ENCODE assay signal across 17 cellular contexts in genomic region chr9:20297646-20298084, GRCh38.
DNase-seq lines count a peak whose midpoint lies in the region; ATAC-seq and TF ChIP-seq lines count a peak whose summit lies in the region.
"Had no signal": no experiment of that assay in that cellular context is flagged by ENCODE, and none has a peak within 500 bp of the region (broad histone marks: within the 10 kb centered on the region; RNA-seq: fewer than 3 reads in every experiment).

No MANE protein-coding gene starts in this region.

- no peaks in the 10 kb centered on the region for H3K9me3 ChIP-seq in mammary epithelial cell (replicated peaks; ENCODE audit: insufficient read depth, low read length)
- no peaks in the 10 kb centered on the region for H3K9me3 ChIP-seq in sigmoid colon
- H3K9me3 ChIP-seq in PC-3 (ENCODE audit: low read length) = no peaks in the 10 kb centered on the region
- H3K9me3 ChIP-seq: heart right ventricle, lower lobe of right lung had no signal

- whole genome bisulfite sequencing in mammary epithelial cell (ENCODE audit: low coverage, missing lambda C conversion rate) = 37% methylated on average over 4 of the region's 6 CpGs
- WGBS in sigmoid colon, 2 donors = 65 to 74% methylated on average over 6 of the region's 6 CpGs

- TF ChIP-seq CTCF in mammary epithelial cell (conservative IDR thresholded peaks at IDR 0.05 in 1 of 2, IDR thresholded peaks at IDR 0.05 in 1 of 2; ENCODE audit: extremely low read depth in 1 of 2, insufficient read depth in 1 of 2, low read depth in 1 of 2, low read length in 2 of 2) = no peak
- no peak for TF ChIP-seq CTCF in sigmoid colon (IDR thresholded peaks at IDR 0.05)
- no peak for TF ChIP-seq CTCF in PC-3 (conservative IDR thresholded peaks at IDR 0.05; ENCODE audit: low read depth, low read length)

- BruUV-seq in mammary epithelial cell (replicated peaks; lab: Mats Ljungman, UMichigan) (no TSS peak), PC-3 (replicated peaks; lab: Mats Ljungman, UMichigan) (no TSS peak)

- CTCF ChIA-PET in mammary epithelial cell (lab: Charles Lee; ENCODE audit: low non-redundant PET) = no interaction called here
- CTCF ChIA-PET in PC-3 (lab: Charles Lee) = no interaction called here

- DNase-seq in EH (ENCODE audit: low read depth) (peak; percentile 91), mammary epithelial cell (peak; percentile 62), inferior parietal cortex (ENCODE audit: extremely low spot score) (peak; percentile 41), sigmoid colon (peak; percentile 91), foreskin melanocyte (no peak), PC-3 (no peak), DMS79 treated with DMSO at 0.1 percent for 48 hours (lab: John Stamatoyannopoulos, UW) (no peak), GM19238 (ENCODE audit: insufficient read length, low spot score) (no peak)
- DNase-seq: activated CD8-positive, alpha-beta memory T cell treated with anti-CD3 and anti-CD28 coated beads, Interleukin-2, amount 50 U/mL, for 4 hours; heart right ventricle; KG1; lower lobe of right lung; NCI-H187; NCI-H748 treated with DMSO at 0.1 percent for 48 hours; stimulated activated CD4-positive, alpha-beta T cell treated with anti-CD3 and anti-CD28 coated beads, Interleukin-2, amount 100 ng/mL, for 24 hours had no signal

- H3K36me3 ChIP-seq in mammary epithelial cell (ENCODE audit: insufficient read depth, low read length) (no peaks in the 10 kb centered on the region), sigmoid colon (no peaks in the 10 kb centered on the region), PC-3 (ENCODE audit: low read depth, low read length) (no peaks in the 10 kb centered on the region)
- H3K36me3 ChIP-seq: heart right ventricle, lower lobe of right lung had no signal

- H2AFZ ChIP-seq in mammary epithelial cell (ENCODE audit: low read depth, low read length) (peak overlapping the region; percentile 80), PC-3 (ENCODE audit: low read length) (no peak overlapping the region)

- no peak for ATAC-seq in PC-3
- ATAC-seq: stimulated activated memory B cell treated with anti-CD40 and anti-IgM and Interleukin-4, amounts not matched to agents 10 μg/mL and 1 μg/mL and 100 μg/mL, for 72 hours had no signal

- peaks cover 16% of the 10 kb centered on the region for H3K4me1 ChIP-seq in mammary epithelial cell (ENCODE audit: insufficient read depth, low read length)
- H3K4me1 ChIP-seq in sigmoid colon = peaks cover 0 to 57% (median 41%) of the 10 kb centered on the region in 4 donors
- no peaks in the 10 kb centered on the region for H3K4me1 ChIP-seq in PC-3 (ENCODE audit: insufficient read depth, low read length)
- H3K4me1 ChIP-seq: lower lobe of right lung had no signal

- H3K27me3 ChIP-seq in mammary epithelial cell (ENCODE audit: insufficient read depth, low read length) (no peaks in the 10 kb centered on the region), sigmoid colon (no peaks in the 10 kb centered on the region), PC-3 (ENCODE audit: low read length) (0 out of 2 replicates have a peak, but pooled peaks cover 7% of the 10 kb centered on the region)
- H3K27me3 ChIP-seq: heart right ventricle had no signal

- H3K79me2 ChIP-seq in mammary epithelial cell (ENCODE audit: insufficient read depth, low read length) = no peaks in the 10 kb centered on the region
- H3K79me2 ChIP-seq in PC-3 (ENCODE audit: low read length) = no peaks in the 10 kb centered on the region

- H3K9me2 ChIP-seq in PC-3 (replicated peaks; ENCODE audit: low read length) = no peaks in the 10 kb centered on the region

- TF ChIP-seq POLR2A in sigmoid colon (IDR thresholded peaks at IDR 0.05) = no peak

- dilution Hi-C loops in mammary epithelial cell (cut with HindIII; ENCODE audit: low sequenced_read_pairs) = no loop called here

- H4K20me1 ChIP-seq in mammary epithelial cell (ENCODE audit: insufficient read depth, low read length) = no peaks in the 10 kb centered on the region
- H4K20me1 ChIP-seq in PC-3 (ENCODE audit: low read length) = no peaks in the 10 kb centered on the region

- no peak overlapping the region for H3K27ac ChIP-seq in mammary epithelial cell (ENCODE audit: insufficient read depth, low read depth, low read length)
- peak overlapping the region; percentile 70 to 86 (median 76) for H3K27ac ChIP-seq in sigmoid colon
- H3K27ac ChIP-seq in PC-3 (ENCODE audit: low read length) = no peak overlapping the region
- H3K27ac ChIP-seq: heart right ventricle, lower lobe of right lung, VCaP had no signal

- H3K4me3 ChIP-seq in mammary epithelial cell (replicated peaks in 1 of 3; ENCODE audit: insufficient read depth in 1 of 3, low read depth in 2 of 3, low read length in 3 of 3) = no peak overlapping the region
- H3K4me3 ChIP-seq in sigmoid colon = no peak overlapping the region
- H3K4me3 ChIP-seq in PC-3 (ENCODE audit: low read length) = no peak overlapping the region
- H3K4me3 ChIP-seq: heart right ventricle, lower lobe of right lung had no signal

- H3K9ac ChIP-seq in mammary epithelial cell (ENCODE audit: insufficient read depth, low read length) (no peak overlapping the region), PC-3 (ENCODE audit: low read length) (no peak overlapping the region)

- intact Hi-C loops in mammary epithelial cell (cut with micrococcal nuclease) = no loop called here
- intact Hi-C loops in sigmoid colon (cut with DNase I) = no loop called here
- intact Hi-C loops in PC-3 (cut with micrococcal nuclease) = no loop called here

- in situ Hi-C loops in mammary epithelial cell (cut with MboI; ENCODE audit: low sequenced_read_pairs in 2 of 2) = no loop called here

- H3F3A ChIP-seq in PC-3 (ENCODE audit: low read length, unreplicated experiment) = no peaks in the 10 kb centered on the region

- H3K4me2 ChIP-seq in mammary epithelial cell (ENCODE audit: insufficient read depth, low read depth, low read length) (peak overlapping the region; percentile 22), PC-3 (ENCODE audit: low read length) (no peak overlapping the region)

- POLR2A ChIA-PET in PC-3 (lab: Charles Lee; ENCODE audit: unreplicated experiment) = no interaction called here

- TF ChIP-seq EP300 in sigmoid colon (IDR thresholded peaks at IDR 0.05) = peak; percentile 71 to 89 (median 86)

Comparison
In these comparisons a context has a peak if more than half of its experiments do, and no peak if none do; other contexts are left out.
1. DNase-seq: peak in EH (single experiment), mammary epithelial cell (single experiment), inferior parietal cortex (single experiment) and sigmoid colon (single experiment); none in foreskin melanocyte (single experiment), PC-3 (single experiment), DMS79 treated with DMSO at 0.1 percent for 48 hours (single experiment) and GM19238 (single experiment).
2. H3K27ac ChIP-seq: peak in sigmoid colon (4 of 4); none in mammary epithelial cell (single experiment) and PC-3 (single experiment).